12 cellular contexts compared by ENCODE assay signal in the genomic region with DNA sequence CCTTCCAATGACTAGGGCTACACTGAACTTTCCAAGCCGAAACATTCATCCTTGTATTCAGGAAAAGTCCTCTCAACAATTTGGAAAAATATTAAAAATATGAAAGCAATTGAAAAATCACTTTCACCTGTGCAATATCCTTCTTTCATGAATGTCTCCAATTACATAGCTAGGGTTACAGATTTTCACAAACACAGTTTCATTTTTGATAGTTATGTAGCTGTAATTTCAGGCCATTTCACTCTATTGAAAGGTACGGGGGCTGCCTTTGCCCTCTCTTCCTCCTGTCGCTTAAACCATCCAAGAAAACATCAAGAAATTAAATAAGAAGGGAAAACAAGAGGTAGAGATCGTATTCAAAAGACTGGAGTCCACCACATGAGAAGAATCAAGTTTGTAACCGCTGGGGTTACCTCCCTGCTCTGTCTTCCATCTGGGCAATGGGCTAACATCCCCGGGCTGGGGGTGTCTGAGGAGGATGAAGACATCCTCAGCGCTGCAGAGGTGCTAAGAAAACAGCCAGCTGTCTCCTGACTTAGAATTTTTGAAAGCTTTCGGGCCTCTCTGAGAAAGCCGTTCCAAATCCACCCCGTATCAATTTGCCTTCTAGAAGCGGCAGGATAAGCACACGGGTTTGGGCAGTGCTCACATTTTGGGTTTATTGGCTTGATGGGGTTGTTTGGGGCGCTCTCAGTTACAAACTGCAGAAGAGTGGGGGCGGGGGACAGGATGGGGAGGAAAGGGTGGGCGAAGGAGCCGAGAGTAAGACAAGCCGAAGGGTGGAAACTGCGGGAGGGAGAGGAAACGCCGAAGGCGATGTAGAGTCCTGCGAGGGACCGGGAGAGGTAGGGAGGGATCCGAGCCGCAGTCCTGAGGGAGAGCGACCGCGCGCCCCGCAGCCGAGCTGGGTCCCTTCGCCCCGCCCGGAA. TPM values are rescaled to one million over a fixed set of nuclear protein-coding genes. Genes with fewer than 3 reads are reported as not detected.
DNase-seq lines count a peak whose midpoint lies in the region; ATAC-seq, FAIRE-seq and TF ChIP-seq lines count a peak whose summit lies in the region.
"Had no signal": no experiment of that assay in that cellular context is flagged by ENCODE, and none has a peak within 500 bp of the region (broad histone marks: within the 10 kb centered on the region; RNA-seq: fewer than 3 reads in every experiment).

No MANE protein-coding gene starts in this region.

- no peak for FAIRE-seq in D721Med (lab: Jason Lieb, UNC)

- intact Hi-C loops in CD4-positive, alpha-beta memory T cell (cut with micrococcal nuclease), result no loop called here
- intact Hi-C loops in dorsolateral prefrontal cortex (cut with DNase I), result no loop called here
- intact Hi-C loops in naive thymus-derived CD4-positive, alpha-beta T cell (cut with micrococcal nuclease), result no loop called here

- no peak for TF ChIP-seq CTCF in HFF-Myc (IDR thresholded peaks at IDR 0.05; ENCODE audit: low read depth, low read length, missing control alignments)
- no peak for TF ChIP-seq CTCF in dorsolateral prefrontal cortex (IDR thresholded peaks at IDR 0.05 in 54 of 56, conservative IDR thresholded peaks at IDR 0.05 in 2 of 56; ENCODE audit: low read depth in 1 of 56, partially characterized antibody in 56 of 56)
- no peak for TF ChIP-seq CTCF in D721Med (IDR thresholded peaks at IDR 0.05; ENCODE audit: insufficient read depth, missing control alignments)

- peaks cover 26% of the 10 kb centered on the region for H3K4me1 ChIP-seq in CD4-positive, alpha-beta memory T cell (ENCODE audit: insufficient read depth, low read length)
- H3K4me1 ChIP-seq in naive thymus-derived CD4-positive, alpha-beta T cell (ENCODE audit: control insufficient read depth in 2 of 2, insufficient read depth in 2 of 2, low read length in 2 of 2), result peaks cover 0 to 10% of the 10 kb centered on the region in 2 donors

- no peak for ATAC-seq in naive thymus-derived CD4-positive, alpha-beta T cell
- no peak for ATAC-seq in HG02678 (IDR thresholded peaks at IDR 0.05; ENCODE audit: unreplicated experiment)

- H3K4me3 ChIP-seq in CD4-positive, alpha-beta memory T cell (ENCODE audit: low read length in 2 of 2), result no peak overlapping the region
- peak overlapping the region; percentile 8; the same call in 1 of the 2 replicates for H3K4me3 ChIP-seq in HFF-Myc (replicated peaks; ENCODE audit: low read depth, low read length)
- H3K4me3 ChIP-seq in dorsolateral prefrontal cortex, result peak overlapping the region in 57 of 59 donors; percentile 4 to 68 (median 49)
- H3K4me3 ChIP-seq in naive thymus-derived CD4-positive, alpha-beta T cell (ENCODE audit: low read length), result peak overlapping the region; percentile 7

- POLR2A ChIA-PET in CD4-positive, alpha-beta memory T cell (lab: Charles Lee; ENCODE audit: partially characterized antibody), result no interaction called here
- POLR2A ChIA-PET in naive thymus-derived CD4-positive, alpha-beta T cell (lab: Charles Lee), result no interaction called here

- H3K27me3 Mint-ChIP-seq in CD4-positive, alpha-beta memory T cell, result peaks cover 66 to 71% of the 10 kb centered on the region in 2 donors
- H3K27me3 Mint-ChIP-seq in naive thymus-derived CD4-positive, alpha-beta T cell, result peaks cover 83 to 90% (median 85%) of the 10 kb centered on the region in 5 donors

- no peaks in the 10 kb centered on the region for H3K36me3 ChIP-seq in CD4-positive, alpha-beta memory T cell (ENCODE audit: insufficient read depth, low read length)
- H3K36me3 ChIP-seq in naive thymus-derived CD4-positive, alpha-beta T cell (ENCODE audit: control insufficient read depth in 2 of 3, insufficient read depth in 3 of 3, low read length in 3 of 3), result no peaks in the 10 kb centered on the region

- H3K4me3 Mint-ChIP-seq in CD4-positive, alpha-beta memory T cell, result peak overlapping the region; percentile 15 to 80 (median 64)
- peak overlapping the region; percentile 45 to 77 (median 68) for H3K4me3 Mint-ChIP-seq in naive thymus-derived CD4-positive, alpha-beta T cell

- H3K4me1 Mint-ChIP-seq in CD4-positive, alpha-beta memory T cell, result peaks cover 15 to 44% (median 32%) of the 10 kb centered on the region in 4 donors
- peaks cover 11 to 50% (median 40%) of the 10 kb centered on the region in 7 donors for H3K4me1 Mint-ChIP-seq in naive thymus-derived CD4-positive, alpha-beta T cell

- no peak overlapping the region for H3K27ac ChIP-seq in CD4-positive, alpha-beta memory T cell (ENCODE audit: low read depth, low read length)
- H3K27ac ChIP-seq in dorsolateral prefrontal cortex, result peak overlapping the region in 16 of 59 donors; percentile 10 to 72 (median 38)
- H3K27ac ChIP-seq in naive thymus-derived CD4-positive, alpha-beta T cell (ENCODE audit: low read depth, low read length), result no peak overlapping the region

- peaks cover 60% of the 10 kb centered on the region for H3K27me3 ChIP-seq in CD4-positive, alpha-beta memory T cell (ENCODE audit: insufficient read depth, low read length)
- peaks cover 8 to 100% (median 98%) of the 10 kb centered on the region in 45 donors for H3K27me3 ChIP-seq in dorsolateral prefrontal cortex
- peaks cover 12 to 30% of the 10 kb centered on the region in 2 donors for H3K27me3 ChIP-seq in naive thymus-derived CD4-positive, alpha-beta T cell (ENCODE audit: control insufficient read depth in 2 of 2, insufficient read depth in 2 of 2, low read length in 2 of 2)

- H3K36me3 Mint-ChIP-seq in CD4-positive, alpha-beta memory T cell, result no peaks in the 10 kb centered on the region
- H3K36me3 Mint-ChIP-seq in naive thymus-derived CD4-positive, alpha-beta T cell, result peaks cover 0 to 6% (median 0%) of the 10 kb centered on the region in 5 donors
- H3K36me3 Mint-ChIP-seq: immature natural killer cell had no signal

- peak overlapping the region in 1 of 7 donors; percentile 66 for H3K27ac Mint-ChIP-seq in CD4-positive, alpha-beta memory T cell
- H3K27ac Mint-ChIP-seq in naive thymus-derived CD4-positive, alpha-beta T cell, result peak overlapping the region in 1 of 9 donors; percentile 58
- H3K27ac Mint-ChIP-seq: immature natural killer cell had no signal

- no peak for DNase-seq in CD4-positive, alpha-beta memory T cell
- DNase-seq in HFF-Myc (ENCODE audit: extremely low read depth, low read depth) (no peak), dorsolateral prefrontal cortex (no peak), D721Med (ENCODE audit: insufficient read length, low spot score) (no peak), dedifferentiated amniotic fluid mesenchymal stem cell (ENCODE audit: extremely low spot score) (no peak), UCSD-AML1 (lab: John Stamatoyannopoulos, UW; ENCODE audit: unreplicated experiment) (no peak)
- no peak for DNase-seq in naive thymus-derived CD4-positive, alpha-beta T cell
- DNase-seq: activated gamma-delta T cell treated with Interleukin-2 at 50 U/mL for 16 hours; DND-41; immature natural killer cell; NK-92 treated with Interleukin-12 subunit alpha and Interleukin-12 subunit beta, amount 100 ng/mL, for 24 hours had no signal

- H3K9me3 Mint-ChIP-seq in CD4-positive, alpha-beta memory T cell, result peaks cover 0 to 15% (median 4%) of the 10 kb centered on the region in 8 donors
- peaks cover 0 to 10% (median 0%) of the 10 kb centered on the region in 11 donors for H3K9me3 Mint-ChIP-seq in naive thymus-derived CD4-positive, alpha-beta T cell

- H3K9me3 ChIP-seq in CD4-positive, alpha-beta memory T cell (ENCODE audit: control insufficient read depth in 1 of 2, low read length in 2 of 2), result no peaks in the 10 kb centered on the region
- H3K9me3 ChIP-seq in naive thymus-derived CD4-positive, alpha-beta T cell (ENCODE audit: control insufficient read depth in 2 of 3, low read length in 3 of 3), result no peaks in the 10 kb centered on the region

- CTCF ChIA-PET in CD4-positive, alpha-beta memory T cell (lab: Charles Lee; ENCODE audit: partially characterized antibody), result interaction anchor here (5.7 kb wide), 1 partner anchor 13 kb away, joined by 55 read pairs; no protein-coding TSS in a partner anchor
- CTCF ChIA-PET in naive thymus-derived CD4-positive, alpha-beta T cell (lab: Charles Lee), result interaction anchor here (1.1 kb wide), 1 partner anchor 12 kb away, joined by 3 read pairs; no protein-coding TSS in a partner anchor

RNA-seq across cellular contexts. Expression of a gene that starts 24.3 kb away (rescaled TPM):
- not detected for total RNA-seq in CD4-positive, alpha-beta memory T cell
- polyA plus RNA-seq in CD4-positive, alpha-beta memory T cell, result not detected
- total RNA-seq in dorsolateral prefrontal cortex, result 1 to 10 TPM in 119 of 120 experiments, under 1 TPM in 1; 0.93 to 7.4 (median 3.3) TPM
- not detected for total RNA-seq in naive thymus-derived CD4-positive, alpha-beta T cell
- not detected for polyA plus RNA-seq in naive thymus-derived CD4-positive, alpha-beta T cell
- polyA plus RNA-seq: immature natural killer cell had no signal

RNA-seq across cellular contexts. Expression of a gene that starts 34.9 kb away (rescaled TPM):
- not detected for total RNA-seq in CD4-positive, alpha-beta memory T cell
- not detected for polyA plus RNA-seq in CD4-positive, alpha-beta memory T cell
- under 1 TPM in 5 of 120 experiments, not detected in 115; 0.39 to 0.72 (median 0.49) TPM for total RNA-seq in dorsolateral prefrontal cortex
- not detected for total RNA-seq in naive thymus-derived CD4-positive, alpha-beta T cell
- not detected for polyA plus RNA-seq in naive thymus-derived CD4-positive, alpha-beta T cell
- polyA plus RNA-seq: immature natural killer cell had no signal

Comparison
In these comparisons a context has a peak if more than half of its experiments do, and no peak if none do; other contexts are left out.
1. H3K4me3 ChIP-seq: peak in HFF-Myc (single experiment), dorsolateral prefrontal cortex (57 of 59) and naive thymus-derived CD4-positive, alpha-beta T cell (single experiment); none in CD4-positive, alpha-beta memory T cell (0 of 2).